10 cellular contexts compared by ENCODE assay signal in genomic region chr15:37019479-37020433, GRCh38.
DNase-seq lines count a peak whose midpoint lies in the region; ATAC-seq and TF ChIP-seq lines count a peak whose summit lies in the region.
"Had no signal": no experiment of that assay in that cellular context is flagged by ENCODE, and none has a peak within 500 bp of the region (broad histone marks: within the 10 kb centered on the region; RNA-seq: fewer than 3 reads in every experiment).

No MANE protein-coding gene starts in this region.

- 0 out of 2 replicates have a peak overlapping the region, but pooled peaks have one; percentile 61 for H2AFZ ChIP-seq in OCI-LY3 (ENCODE audit: low read depth, low read length)
- H2AFZ ChIP-seq: GM23248 had no signal

- H3K27ac ChIP-seq in OCI-LY3 (ENCODE audit: low read length): peak overlapping the region; percentile 17; the same call in 1 of the 2 replicates
- H3K27ac ChIP-seq in ovary: peak overlapping the region; percentile 37 to 64
- H3K27ac ChIP-seq: GM23248 had no signal

- H3K9me3 ChIP-seq in OCI-LY3 (ENCODE audit: insufficient read depth, low read length) (no peaks in the 10 kb centered on the region), ovary (no peaks in the 10 kb centered on the region)

- no peak for TF ChIP-seq EP300 in ovary (IDR thresholded peaks at IDR 0.05)

- no peaks in the 10 kb centered on the region for H4K20me1 ChIP-seq in OCI-LY3 (ENCODE audit: insufficient read depth, low read length)

- DNase-seq in H4 (ENCODE audit: low spot score) (peak; percentile 94), fibroblast of mammary gland (ENCODE audit: low read depth) (peak; percentile 59), ovary (peak; percentile 38 to 65 (median 54)), 8988T (no peak), hippocampal formation (lab: John Stamatoyannopoulos, UW) (no peak)
- DNase-seq in stimulated activated CD4-positive, alpha-beta T cell treated with anti-CD3 and anti-CD28 coated beads, Interleukin-4, amount 100 ng/mL, for 24 hours: no peak
- DNase-seq: GM23248; stimulated activated CD4-positive, alpha-beta T cell treated with anti-CD3 and anti-CD28 coated beads, Interleukin-4, amount 100 ng/mL, for 1 hour had no signal

- peaks cover 33% of the 10 kb centered on the region for H3K4me1 ChIP-seq in OCI-LY3 (ENCODE audit: low read length)
- peaks cover 15% of the 10 kb centered on the region for H3K4me1 ChIP-seq in ovary (ENCODE audit: insufficient read depth)

- no peak for TF ChIP-seq POLR2A in ovary (IDR thresholded peaks at IDR 0.05)

- TF ChIP-seq CTCF in OCI-LY3 (IDR thresholded peaks at IDR 0.05; ENCODE audit: low read depth, low read length) (no peak), fibroblast of mammary gland (conservative IDR thresholded peaks at IDR 0.05; ENCODE audit: control insufficient read depth, insufficient read depth, low read depth, low read length) (no peak), ovary (IDR thresholded peaks at IDR 0.05) (no peak)

- H3K9ac ChIP-seq in OCI-LY3 (ENCODE audit: low read length): peak overlapping the region; percentile 45
- H3K9ac ChIP-seq: GM23248 had no signal

- intact Hi-C loops in ovary (cut with DNase I): loop anchor here in 3 of 4 donors (5.0 to 10.0 kb wide), 2 partner anchors 75 to 83 kb away; partner anchors contain the start of gene MEIS2 (in 1 of the 3)

- H3K79me2 ChIP-seq in OCI-LY3 (ENCODE audit: low read length): no peaks in the 10 kb centered on the region

- WGBS in ovary, 3 donors: 14 to 16% (median 15%) methylated on average over 18 of the region's 18 CpGs

- no peak for ATAC-seq in HG02973 (IDR thresholded peaks at IDR 0.05; ENCODE audit: unreplicated experiment)

- H3K4me3 ChIP-seq in OCI-LY3 (ENCODE audit: low read length): peak overlapping the region; percentile 60
- no peak overlapping the region for H3K4me3 ChIP-seq in fibroblast of mammary gland (ENCODE audit: control insufficient read depth, low read depth, low read length)
- H3K4me3 ChIP-seq in ovary: no peak overlapping the region
- H3K4me3 ChIP-seq: GM23248 had no signal

- H3K36me3 ChIP-seq in OCI-LY3 (replicated peaks; ENCODE audit: low read depth, low read length) (no peaks in the 10 kb centered on the region), ovary (no peaks in the 10 kb centered on the region)

- H3K4me2 ChIP-seq in OCI-LY3 (ENCODE audit: low read length): peak overlapping the region; percentile 64

- no peaks in the 10 kb centered on the region for H3K27me3 ChIP-seq in OCI-LY3 (ENCODE audit: low read depth, low read length)
- no peaks in the 10 kb centered on the region for H3K27me3 ChIP-seq in ovary

Comparison
In these comparisons a context has a peak if more than half of its experiments do, and no peak if none do; other contexts are left out.
1. DNase-seq: peak in H4 (single experiment), fibroblast of mammary gland (single experiment) and ovary (5 of 5); none in 8988T (single experiment), stimulated activated CD4-positive, alpha-beta T cell treated with anti-CD3 and anti-CD28 coated beads, Interleukin-4, amount 100 ng/mL, for 24 hours (single experiment) and hippocampal formation (0 of 2).